2 cellular contexts compared by ENCODE assay signal in the genomic region with DNA sequence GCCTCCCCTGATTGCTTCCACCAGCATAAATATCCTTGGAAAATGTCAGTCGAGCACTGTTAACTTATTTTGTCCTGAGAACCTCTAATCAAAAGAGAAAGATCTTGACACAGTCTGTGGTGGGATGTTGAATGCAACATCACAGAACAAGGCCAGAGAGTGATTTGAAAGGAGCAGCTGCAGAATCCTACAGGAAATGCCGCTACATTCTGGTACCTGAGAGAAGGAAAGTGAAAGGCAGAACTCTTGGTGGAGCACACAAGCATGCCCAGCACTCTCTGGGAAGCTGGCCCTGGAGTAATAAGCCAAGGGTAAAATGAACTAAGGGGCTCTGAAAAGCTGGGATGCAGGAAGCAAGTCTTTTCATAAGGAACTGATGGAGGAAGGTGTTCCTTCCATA.
TF ChIP-seq lines count a peak whose summit lies in the region.

No MANE protein-coding gene starts in this region.

TF ChIP-seq in SK-N-SH treated with all-trans-retinoic acid at 6 μM for 48 hours, 23 proteins besides CTCF, POLR2A, EP300 and RAD21 (continued from another document):
- TF ChIP-seq, protein P1, sequence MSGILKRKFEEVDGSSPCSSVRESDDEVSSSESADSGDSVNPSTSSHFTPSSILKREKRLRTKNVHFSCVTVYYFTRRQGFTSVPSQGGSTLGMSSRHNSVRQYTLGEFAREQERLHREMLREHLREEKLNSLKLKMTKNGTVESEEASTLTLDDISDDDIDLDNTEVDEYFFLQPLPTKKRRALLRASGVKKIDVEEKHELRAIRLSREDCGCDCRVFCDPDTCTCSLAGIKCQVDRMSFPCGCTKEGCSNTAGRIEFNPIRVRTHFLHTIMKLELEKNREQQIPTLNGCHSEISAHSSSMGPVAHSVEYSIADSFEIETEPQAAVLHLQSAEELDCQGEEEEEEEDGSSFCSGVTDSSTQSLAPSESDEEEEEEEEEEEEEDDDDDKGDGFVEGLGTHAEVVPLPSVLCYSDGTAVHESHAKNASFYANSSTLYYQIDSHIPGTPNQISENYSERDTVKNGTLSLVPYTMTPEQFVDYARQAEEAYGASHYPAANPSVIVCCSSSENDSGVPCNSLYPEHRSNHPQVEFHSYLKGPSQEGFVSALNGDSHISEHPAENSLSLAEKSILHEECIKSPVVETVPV (CRISPR knock-in tag; IDR thresholded peaks at IDR 0.05) = no peak
- TF ChIP-seq, protein P2, sequence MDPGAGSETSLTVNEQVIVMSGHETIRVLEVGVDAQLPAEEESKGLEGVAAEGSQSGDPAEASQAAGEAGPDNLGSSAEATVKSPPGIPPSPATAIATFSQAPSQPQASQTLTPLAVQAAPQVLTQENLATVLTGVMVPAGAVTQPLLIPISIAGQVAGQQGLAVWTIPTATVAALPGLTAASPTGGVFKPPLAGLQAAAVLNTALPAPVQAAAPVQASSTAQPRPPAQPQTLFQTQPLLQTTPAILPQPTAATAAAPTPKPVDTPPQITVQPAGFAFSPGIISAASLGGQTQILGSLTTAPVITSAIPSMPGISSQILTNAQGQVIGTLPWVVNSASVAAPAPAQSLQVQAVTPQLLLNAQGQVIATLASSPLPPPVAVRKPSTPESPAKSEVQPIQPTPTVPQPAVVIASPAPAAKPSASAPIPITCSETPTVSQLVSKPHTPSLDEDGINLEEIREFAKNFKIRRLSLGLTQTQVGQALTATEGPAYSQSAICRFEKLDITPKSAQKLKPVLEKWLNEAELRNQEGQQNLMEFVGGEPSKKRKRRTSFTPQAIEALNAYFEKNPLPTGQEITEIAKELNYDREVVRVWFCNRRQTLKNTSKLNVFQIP (CRISPR knock-in tag; IDR thresholded peaks at IDR 0.05; ENCODE audit: borderline replicate concordance, low read depth) = no peak
- TF ChIP-seq ARNTL (CRISPR knock-in tag; IDR thresholded peaks at IDR 0.05; ENCODE audit: borderline replicate concordance, low read depth) (no peak), TOX (CRISPR knock-in tag; IDR thresholded peaks at IDR 0.05; ENCODE audit: borderline replicate concordance) (no peak), BACH2 (CRISPR knock-in tag; IDR thresholded peaks at IDR 0.05; ENCODE audit: borderline replicate concordance) (no peak), ISL1 (CRISPR knock-in tag; IDR thresholded peaks at IDR 0.05) (no peak), OSR1 (CRISPR knock-in tag; IDR thresholded peaks at IDR 0.05) (no peak), GLIS3 (CRISPR knock-in tag; IDR thresholded peaks at IDR 0.05) (no peak)

TF ChIP-seq in SK-N-SH, 30 proteins besides CTCF, POLR2A, EP300 and RAD21 (continued from another document):
- TF ChIP-seq, protein P3, sequence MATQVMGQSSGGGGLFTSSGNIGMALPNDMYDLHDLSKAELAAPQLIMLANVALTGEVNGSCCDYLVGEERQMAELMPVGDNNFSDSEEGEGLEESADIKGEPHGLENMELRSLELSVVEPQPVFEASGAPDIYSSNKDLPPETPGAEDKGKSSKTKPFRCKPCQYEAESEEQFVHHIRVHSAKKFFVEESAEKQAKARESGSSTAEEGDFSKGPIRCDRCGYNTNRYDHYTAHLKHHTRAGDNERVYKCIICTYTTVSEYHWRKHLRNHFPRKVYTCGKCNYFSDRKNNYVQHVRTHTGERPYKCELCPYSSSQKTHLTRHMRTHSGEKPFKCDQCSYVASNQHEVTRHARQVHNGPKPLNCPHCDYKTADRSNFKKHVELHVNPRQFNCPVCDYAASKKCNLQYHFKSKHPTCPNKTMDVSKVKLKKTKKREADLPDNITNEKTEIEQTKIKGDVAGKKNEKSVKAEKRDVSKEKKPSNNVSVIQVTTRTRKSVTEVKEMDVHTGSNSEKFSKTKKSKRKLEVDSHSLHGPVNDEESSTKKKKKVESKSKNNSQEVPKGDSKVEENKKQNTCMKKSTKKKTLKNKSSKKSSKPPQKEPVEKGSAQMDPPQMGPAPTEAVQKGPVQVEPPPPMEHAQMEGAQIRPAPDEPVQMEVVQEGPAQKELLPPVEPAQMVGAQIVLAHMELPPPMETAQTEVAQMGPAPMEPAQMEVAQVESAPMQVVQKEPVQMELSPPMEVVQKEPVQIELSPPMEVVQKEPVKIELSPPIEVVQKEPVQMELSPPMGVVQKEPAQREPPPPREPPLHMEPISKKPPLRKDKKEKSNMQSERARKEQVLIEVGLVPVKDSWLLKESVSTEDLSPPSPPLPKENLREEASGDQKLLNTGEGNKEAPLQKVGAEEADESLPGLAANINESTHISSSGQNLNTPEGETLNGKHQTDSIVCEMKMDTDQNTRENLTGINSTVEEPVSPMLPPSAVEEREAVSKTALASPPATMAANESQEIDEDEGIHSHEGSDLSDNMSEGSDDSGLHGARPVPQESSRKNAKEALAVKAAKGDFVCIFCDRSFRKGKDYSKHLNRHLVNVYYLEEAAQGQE (IDR thresholded peaks at IDR 0.05; ENCODE audit: low read depth, low read length) = no peak
- no peak for TF ChIP-seq MEF2A (IDR thresholded peaks at IDR 0.05; ENCODE audit: borderline replicate concordance, low read depth)
- TF ChIP-seq, protein P4, sequence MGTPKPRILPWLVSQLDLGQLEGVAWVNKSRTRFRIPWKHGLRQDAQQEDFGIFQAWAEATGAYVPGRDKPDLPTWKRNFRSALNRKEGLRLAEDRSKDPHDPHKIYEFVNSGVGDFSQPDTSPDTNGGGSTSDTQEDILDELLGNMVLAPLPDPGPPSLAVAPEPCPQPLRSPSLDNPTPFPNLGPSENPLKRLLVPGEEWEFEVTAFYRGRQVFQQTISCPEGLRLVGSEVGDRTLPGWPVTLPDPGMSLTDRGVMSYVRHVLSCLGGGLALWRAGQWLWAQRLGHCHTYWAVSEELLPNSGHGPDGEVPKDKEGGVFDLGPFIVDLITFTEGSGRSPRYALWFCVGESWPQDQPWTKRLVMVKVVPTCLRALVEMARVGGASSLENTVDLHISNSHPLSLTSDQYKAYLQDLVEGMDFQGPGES (IDR thresholded peaks at IDR 0.05; ENCODE audit: low read depth, low read length) = no peak
- no peak for TF ChIP-seq FOSL2 (IDR thresholded peaks at IDR 0.05; ENCODE audit: borderline replicate concordance, low read depth)
- no peak for TF ChIP-seq RXRA (IDR thresholded peaks at IDR 0.05; ENCODE audit: borderline replicate concordance, low read depth)
- TF ChIP-seq, protein P5, sequence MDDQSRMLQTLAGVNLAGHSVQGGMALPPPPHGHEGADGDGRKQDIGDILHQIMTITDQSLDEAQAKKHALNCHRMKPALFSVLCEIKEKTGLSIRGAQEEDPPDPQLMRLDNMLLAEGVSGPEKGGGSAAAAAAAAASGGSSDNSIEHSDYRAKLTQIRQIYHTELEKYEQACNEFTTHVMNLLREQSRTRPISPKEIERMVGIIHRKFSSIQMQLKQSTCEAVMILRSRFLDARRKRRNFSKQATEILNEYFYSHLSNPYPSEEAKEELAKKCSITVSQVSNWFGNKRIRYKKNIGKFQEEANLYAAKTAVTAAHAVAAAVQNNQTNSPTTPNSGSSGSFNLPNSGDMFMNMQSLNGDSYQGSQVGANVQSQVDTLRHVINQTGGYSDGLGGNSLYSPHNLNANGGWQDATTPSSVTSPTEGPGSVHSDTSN (IDR thresholded peaks at IDR 0.05) = no peak
- no peak for TF ChIP-seq NRF1 (IDR thresholded peaks at IDR 0.05; ENCODE audit: low read depth, low read length)
- TF ChIP-seq CHD2 (IDR thresholded peaks at IDR 0.05; ENCODE audit: low read length, partially characterized antibody) = no peak
- TF ChIP-seq, protein P6, sequence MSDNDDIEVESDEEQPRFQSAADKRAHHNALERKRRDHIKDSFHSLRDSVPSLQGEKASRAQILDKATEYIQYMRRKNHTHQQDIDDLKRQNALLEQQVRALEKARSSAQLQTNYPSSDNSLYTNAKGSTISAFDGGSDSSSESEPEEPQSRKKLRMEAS (IDR thresholded peaks at IDR 0.05; ENCODE audit: low read depth) = no peak
- TF ChIP-seq USF1 (IDR thresholded peaks at IDR 0.05; ENCODE audit: borderline replicate concordance, low read depth) = no peak
- no peak for TF ChIP-seq RCOR1 (IDR thresholded peaks at IDR 0.05; ENCODE audit: low read length)
- TF ChIP-seq RFX5 (IDR thresholded peaks at IDR 0.05; ENCODE audit: low read length) = no peak
